Comparison of ENCODE assay signal across 1 cellular context in genomic region chr2:75577280-75577679, GRCh38.
TF ChIP-seq lines count a peak whose summit lies in the region.

No MANE protein-coding gene starts in this region.

TF ChIP-seq in HepG2, 621 proteins besides CTCF, POLR2A, EP300 and RAD21 (continued from another document):
- TF ChIP-seq HOMEZ (CRISPR knock-in tag; IDR thresholded peaks at IDR 0.05; ENCODE audit: low read depth) (0 out of 2 replicates have a peak, but pooled peaks have one; percentile 23), IRX3 (CRISPR knock-in tag; IDR thresholded peaks at IDR 0.05; ENCODE audit: borderline replicate concordance, low read depth) (no peak), ZBTB46 (CRISPR knock-in tag; IDR thresholded peaks at IDR 0.05; ENCODE audit: borderline replicate concordance) (no peak), ZFP37 (CRISPR knock-in tag; IDR thresholded peaks at IDR 0.05; ENCODE audit: borderline replicate concordance) (no peak), ASH2L (IDR thresholded peaks at IDR 0.05; ENCODE audit: insufficient read length, low read depth, low read length) (peak; percentile 52), FOXJ3 (CRISPR knock-in tag; IDR thresholded peaks at IDR 0.05; ENCODE audit: borderline replicate concordance) (0 out of 2 replicates have a peak, but pooled peaks have one; percentile 58), THRA (CRISPR knock-in tag; IDR thresholded peaks at IDR 0.05; ENCODE audit: borderline replicate concordance) (0 out of 2 replicates have a peak, but pooled peaks have one; percentile 31), ZFY (CRISPR knock-in tag; IDR thresholded peaks at IDR 0.05) (no peak), RFX1 (IDR thresholded peaks at IDR 0.05) (peak; percentile 72), MAX (IDR thresholded peaks at IDR 0.05) (no peak), NR2C2 (CRISPR knock-in tag; IDR thresholded peaks at IDR 0.05; ENCODE audit: borderline replicate concordance) (no peak), ZBTB3 (CRISPR knock-in tag; IDR thresholded peaks at IDR 0.05; ENCODE audit: borderline replicate concordance, low read depth) (no peak), E2F5 (CRISPR knock-in tag; conservative IDR thresholded peaks at IDR 0.05) (no peak), GTF3A (CRISPR knock-in tag; conservative IDR thresholded peaks at IDR 0.05) (no peak), ARHGAP35 (CRISPR knock-in tag; IDR thresholded peaks at IDR 0.05; ENCODE audit: borderline replicate concordance) (no peak), ZNF34 (CRISPR knock-in tag; IDR thresholded peaks at IDR 0.05; ENCODE audit: borderline replicate concordance) (no peak), ZNF547 (CRISPR knock-in tag; IDR thresholded peaks at IDR 0.05) (no peak), NFIC (IDR thresholded peaks at IDR 0.05; ENCODE audit: low read length) (peak; percentile 58; the same call in 1 of the 2 replicates), ZNF605 (CRISPR knock-in tag; IDR thresholded peaks at IDR 0.05) (no peak), ISL2 (CRISPR knock-in tag; IDR thresholded peaks at IDR 0.05) (peak; percentile 78; the same call in 1 of the 2 replicates), PBX3 (CRISPR knock-in tag; IDR thresholded peaks at IDR 0.05; ENCODE audit: borderline replicate concordance) (no peak), ZNF329 (CRISPR knock-in tag; IDR thresholded peaks at IDR 0.05; ENCODE audit: low read depth) (no peak), SOX6 (IDR thresholded peaks at IDR 0.05) (no peak), SOX6 (CRISPR knock-in tag; IDR thresholded peaks at IDR 0.05) (peak; percentile 59; the same call in 1 of the 2 replicates), ELF3 (CRISPR knock-in tag; IDR thresholded peaks at IDR 0.05) (peak; percentile 49; the same call in 1 of the 2 replicates), RFX5 (IDR thresholded peaks at IDR 0.05; ENCODE audit: low read depth, low read length) (no peak), PRDM15 (CRISPR knock-in tag; IDR thresholded peaks at IDR 0.05) (no peak), GLMP (CRISPR knock-in tag; IDR thresholded peaks at IDR 0.05; ENCODE audit: borderline replicate concordance) (no peak), AKAP8 (CRISPR knock-in tag; IDR thresholded peaks at IDR 0.05) (no peak), ARID2 (CRISPR knock-in tag; IDR thresholded peaks at IDR 0.05; ENCODE audit: borderline replicate concordance) (no peak), IKZF1 (IDR thresholded peaks at IDR 0.05) (no peak), ATF7-NPFF (CRISPR knock-in tag; IDR thresholded peaks at IDR 0.05; ENCODE audit: low read depth) (no peak), TBX3 (IDR thresholded peaks at IDR 0.05; ENCODE audit: borderline replicate concordance) (peak; percentile 43; the same call in 1 of the 2 replicates), NR2F2 (IDR thresholded peaks at IDR 0.05; ENCODE audit: borderline replicate concordance, low read depth) (0 out of 2 replicates have a peak, but pooled peaks have one; percentile 17), CREM (IDR thresholded peaks at IDR 0.05) (peak; percentile 43; the same call in 1 of the 2 replicates), CREM (CRISPR knock-in tag; IDR thresholded peaks at IDR 0.05) (no peak), CEBPB (IDR thresholded peaks at IDR 0.05; ENCODE audit: borderline replicate concordance, low read depth, low read length) (peak; percentile 91), HNF1A (IDR thresholded peaks at IDR 0.05; ENCODE audit: low read depth) (no peak), HNF1A (CRISPR knock-in tag; IDR thresholded peaks at IDR 0.05; ENCODE audit: borderline replicate concordance) (peak; percentile 67; the same call in 1 of the 2 replicates), MIER3 (CRISPR knock-in tag; IDR thresholded peaks at IDR 0.05; ENCODE audit: borderline replicate concordance) (peak; percentile 28; the same call in 1 of the 2 replicates), ZKSCAN8 (CRISPR knock-in tag; IDR thresholded peaks at IDR 0.05; ENCODE audit: borderline replicate concordance) (no peak)
